ENCODE assay signal across 29 cellular contexts in the genomic region with DNA sequence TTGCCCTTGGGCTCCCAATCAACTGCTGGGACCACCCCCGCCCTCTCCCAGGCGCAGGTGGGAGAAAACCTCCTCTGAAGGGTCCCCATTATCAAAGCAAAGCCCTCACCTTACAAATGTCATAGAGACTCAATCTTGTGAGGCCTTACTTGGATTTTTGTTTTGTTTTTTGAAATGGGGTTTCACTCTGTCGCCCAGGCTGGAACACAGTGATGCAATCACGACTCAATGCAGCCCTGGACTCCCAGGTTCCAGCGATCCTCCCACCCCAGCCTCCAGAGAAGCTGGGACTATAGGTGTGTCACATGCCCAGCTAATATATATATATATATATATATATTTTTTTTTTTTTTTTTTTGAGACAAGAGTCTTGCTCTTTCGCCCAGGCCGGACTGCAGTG.
"Had no signal": no experiment of that assay in that cellular context is flagged by ENCODE, and none has a peak within 500 bp of the region (broad histone marks: within the 10 kb centered on the region; RNA-seq: fewer than 3 reads in every experiment).

No MANE protein-coding gene starts in this region.

- H3K4me1 Mint-ChIP-seq: activated T-helper 17 cell treated with anti-CD3 and anti-CD28 coated beads, Interleukin-2, amount 50 U/mL, for 72 hours; brain had no signal

- H3K4me2 ChIP-seq: KMS-11, SK-N-SH had no signal

- H3K27ac ChIP-seq: KMS-11, Peyer's patch, SJSA1 had no signal

- H3K9me3 Mint-ChIP-seq: activated CD4-positive, alpha-beta memory T cell treated with anti-CD3 and anti-CD28 coated beads for 36 hours; activated naive CD4-positive, alpha-beta T cell treated with anti-CD3 and anti-CD28 coated beads, Interleukin-2, amount 50 U/mL, for 24 hours; activated T-cell treated with anti-CD3 and anti-CD28 coated beads, Interleukin-2, amount 50 U/mL, for 72 hours; activated T-helper 17 cell treated with anti-CD3 and anti-CD28 coated beads, Interleukin-2, amount 50 U/mL, for 72 hours; brain; T-helper 1 cell treated with Interleukin-12 subunit alpha and Interleukin-12 subunit beta and Interleukin-4 antibody, amounts not matched to agents 30 μg/mL and 1 μg/mL, for 36 hours; T-helper 2 cell treated with Interferon-gamma antibody and Interleukin-4, amounts not matched to agents 5 μg/mL and 100 μg/mL, for 36 hours had no signal

- H3K4me3 ChIP-seq: Peyer's patch, SJSA1 had no signal

- H3K36me3 ChIP-seq: Peyer's patch, SJSA1 had no signal

- DNase-seq: activated CD4-positive, alpha-beta memory T cell treated with anti-CD3 and anti-CD28 coated beads for 36 hours; activated CD4-positive, alpha-beta T cell treated with anti-CD3 and anti-CD28 coated beads, Interleukin-2, amount 50 U/mL, for 1 hour; activated effector memory CD4-positive, alpha-beta T cell treated with anti-CD3 and anti-CD28 coated beads, Interleukin-2, amount 50 U/mL, for 16 hours; activated naive CD4-positive, alpha-beta T cell treated with Interleukin-2 at 50 U/mL for 16 hours; activated T-cell treated with anti-CD3 and anti-CD28 coated beads, Interleukin-2, amount 50 U/mL, for 1 hour; activated T-cell treated with anti-CD3 and anti-CD28 coated beads, Interleukin-2, amount 50 U/mL, for 72 hours; anterior cingulate cortex; MM.1S; MV-4-11; NCI-H1092; NCI-H1436 treated with DMSO at 0.1 percent for 48 hours; NCI-H1694 treated with DMSO at 0.1 percent for 48 hours; NCI-H2029; NCI-H345; NCI-H526; NCI-H748 treated with DMSO at 0.1 percent for 48 hours; NK-92 treated with Interleukin-12 subunit alpha and Interleukin-12 subunit beta, amount 100 ng/mL, for 24 hours; PC-3; Peyer's patch; RPMI8226; SHP77 treated with DMSO at 0.1 percent for 48 hours; SK-N-SH had no signal

- H3K36me3 Mint-ChIP-seq: activated CD4-positive, alpha-beta memory T cell treated with anti-CD3 and anti-CD28 coated beads for 36 hours; activated naive CD4-positive, alpha-beta T cell treated with anti-CD3 and anti-CD28 coated beads, Interleukin-2, amount 50 U/mL, for 24 hours; brain had no signal

- H3K27ac Mint-ChIP-seq: activated CD4-positive, alpha-beta memory T cell treated with anti-CD3 and anti-CD28 coated beads for 36 hours; activated naive CD4-positive, alpha-beta T cell treated with anti-CD3 and anti-CD28 coated beads, Interleukin-2, amount 50 U/mL, for 24 hours; activated T-cell treated with anti-CD3 and anti-CD28 coated beads, Interleukin-2, amount 50 U/mL, for 72 hours; activated T-helper 17 cell treated with anti-CD3 and anti-CD28 coated beads, Interleukin-2, amount 50 U/mL, for 72 hours; brain; T-helper 1 cell treated with Interleukin-12 subunit alpha and Interleukin-12 subunit beta and Interleukin-4 antibody, amounts not matched to agents 30 μg/mL and 1 μg/mL, for 36 hours; T-helper 2 cell treated with Interferon-gamma antibody and Interleukin-4, amounts not matched to agents 5 μg/mL and 100 μg/mL, for 36 hours had no signal

- H3K27me3 ChIP-seq: Peyer's patch, SJSA1 had no signal

- H3K27me3 Mint-ChIP-seq: activated CD4-positive, alpha-beta memory T cell treated with anti-CD3 and anti-CD28 coated beads for 36 hours; activated naive CD4-positive, alpha-beta T cell treated with anti-CD3 and anti-CD28 coated beads, Interleukin-2, amount 50 U/mL, for 24 hours; activated T-helper 17 cell treated with anti-CD3 and anti-CD28 coated beads, Interleukin-2, amount 50 U/mL, for 72 hours had no signal

- H3K4me1 ChIP-seq: Peyer's patch, SJSA1 had no signal

- ATAC-seq: activated T-cell treated with anti-CD3 and anti-CD28 coated beads, Interleukin-2, amount 50 U/mL, for 72 hours; activated T-helper 17 cell treated with anti-CD3 and anti-CD28 coated beads, Interleukin-2, amount 50 U/mL, for 72 hours; PC-3 had no signal

- H3K4me3 Mint-ChIP-seq: activated CD4-positive, alpha-beta memory T cell treated with anti-CD3 and anti-CD28 coated beads for 36 hours; activated T-cell treated with anti-CD3 and anti-CD28 coated beads, Interleukin-2, amount 50 U/mL, for 72 hours; activated T-helper 17 cell treated with anti-CD3 and anti-CD28 coated beads, Interleukin-2, amount 50 U/mL, for 72 hours; brain; T-helper 1 cell treated with Interleukin-12 subunit alpha and Interleukin-12 subunit beta and Interleukin-4 antibody, amounts not matched to agents 30 μg/mL and 1 μg/mL, for 36 hours; T-helper 2 cell treated with Interferon-gamma antibody and Interleukin-4, amounts not matched to agents 5 μg/mL and 100 μg/mL, for 36 hours had no signal

- H3K9me3 ChIP-seq: Peyer's patch, SJSA1, SK-N-SH had no signal
